26 cellular contexts compared by ENCODE assay signal in the genomic region with DNA sequence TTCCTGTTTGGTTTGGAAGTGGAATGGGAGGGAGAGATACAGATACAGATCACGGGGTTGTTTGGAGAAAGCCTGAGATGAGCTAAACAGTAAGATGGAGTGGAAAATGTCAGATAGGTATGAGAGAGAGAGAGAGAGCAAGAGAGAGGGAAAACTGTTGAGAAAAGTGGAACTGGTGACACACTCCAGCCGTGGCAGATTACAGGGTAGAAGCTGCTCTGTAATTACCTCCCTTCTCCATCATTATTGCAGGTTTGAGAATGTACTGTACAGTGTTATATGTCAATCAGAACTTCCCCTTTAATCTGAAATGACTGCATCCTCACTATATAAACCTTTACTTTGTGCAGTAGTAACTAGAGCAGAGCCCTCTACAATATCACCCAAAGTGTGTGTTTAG.
"Had no signal": no experiment of that assay in that cellular context is flagged by ENCODE, and none has a peak within 500 bp of the region (broad histone marks: within the 10 kb centered on the region; RNA-seq: fewer than 3 reads in every experiment).

No MANE protein-coding gene starts in this region.

- FAIRE-seq: keratinocyte had no signal

- H3K36me3 ChIP-seq: gastrocnemius medialis, lower lobe of right lung, ovary, sigmoid colon, thoracic aorta, transverse colon, upper lobe of right lung, uterus had no signal

- DNase-seq: effector CD8-positive, alpha-beta T cell; endodermal cell; foreskin fibroblast; gastrocnemius medialis; head of caudate nucleus; left ventricle myocardium superior; lower lobe of right lung; naive thymus-derived CD8-positive, alpha-beta T cell; nephron progenitor cell; occipital lobe; ovary; posterior cingulate gyrus; psoas muscle; right cardiac atrium; sigmoid colon; stimulated activated CD4-positive, alpha-beta T cell treated with anti-CD3 and anti-CD28 coated beads, Interleukin-4, amount 100 ng/mL, for 4 hours; stimulated activated naive CD8-positive, alpha-beta T cell treated with anti-CD3 and anti-CD28 coated beads, Interleukin-15, Interleukin-2, amounts not matched to agents 100 U/mL and 50 U/mL, for 24 hours; substantia nigra; upper lobe of right lung; uterus had no signal

- H3K9me3 ChIP-seq: gastrocnemius medialis, lower lobe of right lung, ovary, psoas muscle, sigmoid colon, thoracic aorta, transverse colon, upper lobe of right lung, uterus had no signal

- H3K4me3 ChIP-seq: gastrocnemius medialis, lower lobe of right lung, ovary, psoas muscle, sigmoid colon, thoracic aorta, transverse colon, upper lobe of right lung, uterus had no signal

- H3K27ac ChIP-seq: epithelial cell of prostate, gastrocnemius medialis, lower lobe of right lung, ovary, psoas muscle, sigmoid colon, thoracic aorta, transverse colon, upper lobe of right lung, uterus had no signal

- H3K27me3 ChIP-seq: gastrocnemius medialis, ovary, sigmoid colon, upper lobe of right lung, uterus had no signal

- ATAC-seq: esophagus mucosa; gastrocnemius medialis; lower lobe of right lung; naive thymus-derived CD8-positive, alpha-beta T cell; psoas muscle; right cardiac atrium; stimulated activated memory B cell treated with anti-CD40 and anti-IgM and Interleukin-4, amounts not matched to agents 10 μg/mL and 1 μg/mL and 100 μg/mL, for 72 hours; stimulated activated naive CD8-positive, alpha-beta T cell treated with anti-CD3 and anti-CD28 coated beads, Interleukin-15, Interleukin-2, amounts not matched to agents 100 U/mL and 50 U/mL, for 24 hours; upper lobe of right lung had no signal
